In genomic region chr7:94042381-94042780, GRCh38 we compare ENCODE assay signal across 15 cellular contexts. TPM values are rescaled to one million over a fixed set of nuclear protein-coding genes. Genes with fewer than 3 reads are reported as not detected.
DNase-seq lines count a peak whose midpoint lies in the region; ATAC-seq and TF ChIP-seq lines count a peak whose summit lies in the region.
"Had no signal": no experiment of that assay in that cellular context is flagged by ENCODE, and none has a peak within 500 bp of the region (broad histone marks: within the 10 kb centered on the region; RNA-seq: fewer than 3 reads in every experiment).

No MANE protein-coding gene starts in this region.

- H3K36me3 Mint-ChIP-seq in activated CD4-positive, alpha-beta T cell treated with anti-CD3 and anti-CD28 coated beads, Interleukin-2, amount 10 ng/mL, durations not matched to agents 7 days and 5 days (ENCODE audit: low read depth) = no peaks in the 10 kb centered on the region

- peaks cover 27% of the 10 kb centered on the region for H3K27me3 Mint-ChIP-seq in activated CD4-positive, alpha-beta T cell treated with anti-CD3 and anti-CD28 coated beads, Interleukin-2, amount 10 ng/mL, durations not matched to agents 7 days and 5 days

- POLR2A ChIA-PET in activated CD4-positive, alpha-beta T cell treated with anti-CD3 and anti-CD28 coated beads, Interleukin-2, amount 10 ng/mL, durations not matched to agents 7 days and 5 days (lab: Charles Lee) = no interaction called here

- no peak overlapping the region for H3K4me3 Mint-ChIP-seq in activated CD4-positive, alpha-beta T cell treated with anti-CD3 and anti-CD28 coated beads, Interleukin-2, amount 10 ng/mL, durations not matched to agents 7 days and 5 days
- H3K4me3 Mint-ChIP-seq: T-helper 1 cell treated with Interleukin-12 subunit alpha and Interleukin-12 subunit beta and Interleukin-4 antibody, amounts not matched to agents 30 μg/mL and 1 μg/mL, for 36 hours had no signal

- H3K27ac Mint-ChIP-seq in activated CD4-positive, alpha-beta T cell treated with anti-CD3 and anti-CD28 coated beads, Interleukin-2, amount 10 ng/mL, durations not matched to agents 7 days and 5 days = no peak overlapping the region
- H3K27ac Mint-ChIP-seq: T-helper 1 cell treated with Interleukin-12 subunit alpha and Interleukin-12 subunit beta and Interleukin-4 antibody, amounts not matched to agents 30 μg/mL and 1 μg/mL, for 36 hours had no signal

- intact Hi-C loops in dorsolateral prefrontal cortex (cut with DNase I) = no loop called here

- ATAC-seq in GM18511 (IDR thresholded peaks at IDR 0.05; ENCODE audit: unreplicated experiment) (peak; percentile 76), HG02973 (IDR thresholded peaks at IDR 0.05; ENCODE audit: unreplicated experiment) (peak; percentile 88), HG03575 (IDR thresholded peaks at IDR 0.05; ENCODE audit: extremely low read depth, insufficient number of reproducible peaks, low FRiP score, unreplicated experiment) (peak; percentile 77)
- ATAC-seq: left lobe of liver had no signal

- H3K9me3 Mint-ChIP-seq in activated CD4-positive, alpha-beta T cell treated with anti-CD3 and anti-CD28 coated beads, Interleukin-2, amount 10 ng/mL, durations not matched to agents 7 days and 5 days = no peaks in the 10 kb centered on the region
- H3K9me3 Mint-ChIP-seq: T-helper 1 cell treated with Interleukin-12 subunit alpha and Interleukin-12 subunit beta and Interleukin-4 antibody, amounts not matched to agents 30 μg/mL and 1 μg/mL, for 36 hours had no signal

- peaks cover 0 to 21% (median 0%) of the 10 kb centered on the region in 45 donors for H3K27me3 ChIP-seq in dorsolateral prefrontal cortex

- TF ChIP-seq CTCF in GM20000 (IDR thresholded peaks at IDR 0.05; ENCODE audit: extremely low read depth, missing control alignments) (no peak), dorsolateral prefrontal cortex (IDR thresholded peaks at IDR 0.05 in 54 of 56, conservative IDR thresholded peaks at IDR 0.05 in 2 of 56; ENCODE audit: low read depth in 1 of 56, partially characterized antibody in 56 of 56) (no peak)

- DNase-seq in GM20000 (ENCODE audit: low spot score) (peak; percentile 21), NCI-H1436 (lab: John Stamatoyannopoulos, UW) (no peak), dorsolateral prefrontal cortex (no peak), cortex of kidney (lab: John Stamatoyannopoulos, UW) (no peak)
- no peak for DNase-seq in activated CD4-positive, alpha-beta T cell treated with anti-CD3 and anti-CD28 coated beads, Interleukin-2, amount 10 ng/mL, durations not matched to agents 7 days and 5 days
- DNase-seq: effector memory CD4-positive, alpha-beta T cell; glutamatergic neuron; MM.1S; NCI-H748 treated with DMSO at 0.1 percent for 48 hours; posterior cingulate gyrus had no signal

- no peak overlapping the region for H3K27ac ChIP-seq in dorsolateral prefrontal cortex

- CTCF ChIA-PET in activated CD4-positive, alpha-beta T cell treated with anti-CD3 and anti-CD28 coated beads, Interleukin-2, amount 10 ng/mL, durations not matched to agents 7 days and 5 days (lab: Charles Lee) = interaction anchor here (1.0 kb wide), 2 partner anchors 8 to 9 kb away, joined by 3 read pairs; no protein-coding TSS in a partner anchor

- no peaks in the 10 kb centered on the region for H3K4me1 Mint-ChIP-seq in activated CD4-positive, alpha-beta T cell treated with anti-CD3 and anti-CD28 coated beads, Interleukin-2, amount 10 ng/mL, durations not matched to agents 7 days and 5 days

- no peak overlapping the region for H3K4me3 ChIP-seq in dorsolateral prefrontal cortex

RNA-seq across cellular contexts. Expression of gene BET1, which starts 38.2 kb away (rescaled TPM):
- total RNA-seq in activated CD4-positive, alpha-beta T cell treated with anti-CD3 and anti-CD28 coated beads, Interleukin-2, amount 10 ng/mL, durations not matched to agents 7 days and 5 days = 10 to 100 TPM; 19.2 to 20.0 TPM
- total RNA-seq in dorsolateral prefrontal cortex = 10 to 100 TPM; 12.0 to 27.8 (median 19.9) TPM
